Comparison of ENCODE assay signal across 25 cellular contexts in the genomic region with DNA sequence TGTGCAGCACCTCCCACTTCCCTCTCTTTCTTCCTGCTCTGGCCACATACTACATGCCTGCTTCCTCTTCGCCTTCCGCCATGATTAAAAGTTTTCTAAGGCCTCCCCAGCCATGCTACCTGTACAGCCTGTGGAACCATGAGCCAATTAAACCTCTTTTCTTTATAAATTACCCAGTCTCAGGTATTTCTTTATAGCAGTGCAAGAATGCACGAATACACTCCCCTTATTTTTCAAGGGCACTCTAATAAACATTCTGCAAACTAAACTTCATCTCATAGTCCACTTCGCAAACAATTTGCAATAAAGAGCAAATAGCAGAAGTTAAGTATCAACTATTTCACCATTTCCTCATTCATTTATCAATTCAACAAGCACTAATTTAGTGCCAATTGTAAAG.
"Had no signal": no experiment of that assay in that cellular context is flagged by ENCODE, and none has a peak within 500 bp of the region (broad histone marks: within the 10 kb centered on the region; RNA-seq: fewer than 3 reads in every experiment).

No MANE protein-coding gene starts in this region.

- DNase-seq: stimulated activated CD4-positive, alpha-beta T cell treated with anti-CD3 and anti-CD28 coated beads, Interleukin-2, amount 100 ng/mL, for 48 hours; stimulated activated CD4-positive, alpha-beta T cell treated with anti-CD3 and anti-CD28 coated beads, Interleukin-4, amount 100 ng/mL, for 1 hour; stimulated activated CD4-positive, alpha-beta T cell treated with anti-CD3 and anti-CD28 coated beads, Interleukin-4, amount 100 ng/mL, for 24 hours; stimulated activated CD4-positive, alpha-beta T cell treated with anti-CD3 and anti-CD28 coated beads, Interleukin-4, amount 100 ng/mL, for 4 hours; stimulated activated CD8-positive, alpha-beta memory T cell treated with anti-CD3 and anti-CD28 coated beads, Interleukin-4, amount 100 ng/mL, for 48 hours; stimulated activated naive B cell treated with anti-CD40 and anti-IgM and Interleukin-4, amounts not matched to agents 10 μg/mL and 1 μg/mL and 100 μg/mL, for 72 hours; stimulated activated naive CD4-positive, alpha-beta T cell; stimulated activated naive CD4-positive, alpha-beta T cell treated with Interleukin-2 at 50 U/mL for 16 hours; stimulated activated naive CD8-positive, alpha-beta T cell treated with anti-CD3 and anti-CD28 coated beads, Interleukin-15, amount 100 ng/mL, for 72 hours; stimulated activated naive CD8-positive, alpha-beta T cell treated with anti-CD3 and anti-CD28 coated beads, Interleukin-15, Interleukin-2, amounts not matched to agents 100 U/mL and 50 U/mL, for 24 hours; stomach; substantia nigra; testis; thyroid gland; tibial artery; transverse colon; trophoblast cell; upper lobe of left lung; uterus had no signal

- H3K36me3 ChIP-seq: stomach, suprapubic skin, thoracic aorta, thyroid gland, tibial artery, tibial nerve, transverse colon, upper lobe of left lung, uterus, vagina had no signal

- H3K27me3 ChIP-seq: stomach, suprapubic skin, testis, thyroid gland, tibial artery, tibial nerve, transverse colon, upper lobe of left lung, uterus, vagina had no signal

- ATAC-seq: stimulated activated effector memory CD8-positive, alpha-beta T cell treated with anti-CD3 and anti-CD28 coated beads, Interleukin-12 subunit alpha, Interleukin-12 subunit beta, amount 100 ng/mL, for 72 hours; stimulated activated memory B cell treated with anti-CD40 and anti-IgM and Interleukin-4, amounts not matched to agents 10 μg/mL and 1 μg/mL and 100 μg/mL, for 72 hours; stimulated activated naive B cell treated with anti-CD40 and anti-IgM and Interleukin-4, amounts not matched to agents 10 μg/mL and 1 μg/mL and 100 μg/mL, for 72 hours; stimulated activated naive CD8-positive, alpha-beta T cell treated with anti-CD3 and anti-CD28 coated beads, Interleukin-15, amount 100 ng/mL, for 72 hours; stimulated activated naive CD8-positive, alpha-beta T cell treated with anti-CD3 and anti-CD28 coated beads, Interleukin-15, Interleukin-2, amounts not matched to agents 100 U/mL and 50 U/mL, for 24 hours had no signal

- H3K27ac ChIP-seq: stomach, suprapubic skin, testis, thoracic aorta, thyroid gland, tibial artery, tibial nerve, transverse colon, uterus, vagina had no signal

- H3K9me3 ChIP-seq: stomach, suprapubic skin, testis, thoracic aorta, thyroid gland, tibial artery, transverse colon, upper lobe of left lung, uterus, vagina had no signal

- H3K4me3 ChIP-seq: stomach, suprapubic skin, testis, thoracic aorta, thyroid gland, tibial artery, tibial nerve, transverse colon, upper lobe of left lung, uterus, vagina had no signal

- H3K4me1 ChIP-seq: stomach, suprapubic skin, testis, thyroid gland, tibial nerve, transverse colon, uterus, vagina had no signal
